Comparison of ENCODE assay signal across 21 cellular contexts in the genomic region with DNA sequence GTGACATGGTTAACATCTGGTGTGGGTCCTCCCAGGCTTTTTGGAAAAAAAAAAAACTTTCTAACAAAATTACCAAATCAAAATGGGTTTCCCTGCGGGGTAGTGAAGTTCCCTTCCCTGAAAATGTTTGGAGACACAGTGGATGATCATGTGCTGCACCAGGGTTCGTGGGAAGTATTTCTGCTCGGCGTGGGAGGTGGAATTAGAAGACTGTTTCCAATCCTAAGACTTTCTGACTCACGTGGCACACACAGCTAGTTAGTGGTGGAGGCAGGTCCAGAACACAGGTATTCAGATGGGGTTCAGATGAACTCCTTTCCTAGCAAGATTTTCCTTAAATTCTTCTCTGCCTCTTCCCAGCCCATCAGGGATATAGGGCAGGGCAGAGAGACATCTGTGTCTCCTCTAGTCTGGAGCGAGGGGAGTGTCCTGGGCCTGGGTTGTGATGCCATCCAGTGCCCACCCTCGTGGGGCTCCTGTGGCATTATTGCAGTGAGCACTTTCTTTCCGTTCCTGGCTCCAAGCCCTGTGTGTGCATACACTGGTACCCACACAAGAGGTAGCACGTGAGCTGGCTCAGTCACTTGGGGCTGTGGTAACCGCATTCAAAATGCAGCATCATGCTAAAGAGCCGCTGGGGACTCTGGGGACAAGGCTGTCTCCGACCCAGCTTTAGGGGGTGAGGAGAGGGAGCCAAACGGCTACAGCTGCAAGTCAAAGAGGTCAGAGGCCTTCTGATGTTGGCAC. TPM values are rescaled to one million over a fixed set of nuclear protein-coding genes. Genes with fewer than 3 reads are reported as not detected.
DNase-seq lines count a peak whose midpoint lies in the region; ATAC-seq and TF ChIP-seq lines count a peak whose summit lies in the region.
"Had no signal": no experiment of that assay in that cellular context is flagged by ENCODE, and none has a peak within 500 bp of the region (broad histone marks: within the 10 kb centered on the region; RNA-seq: fewer than 3 reads in every experiment).

No MANE protein-coding gene starts in this region.

- H3K4me3 ChIP-seq in HEK293 (ENCODE audit: low read depth, low read length) (no peak overlapping the region), smooth muscle cell (no peak overlapping the region), right atrium auricular region (no peak overlapping the region), gastrocnemius medialis (no peak overlapping the region)
- H3K4me3 ChIP-seq: HAP-1, prostate gland, transverse colon had no signal

- H3K4me2 ChIP-seq in smooth muscle cell, result peak overlapping the region; percentile 22
- H3K4me2 ChIP-seq: KMS-11 had no signal

- no peak for ATAC-seq in gastrocnemius medialis
- ATAC-seq: CD8-positive, alpha-beta T cell; left ventricle myocardium superior had no signal

- no peaks in the 10 kb centered on the region for H3K79me2 ChIP-seq in smooth muscle cell (ENCODE audit: low read depth)

- H3K27ac ChIP-seq in HEK293 (ENCODE audit: extremely low read depth, low read depth, low read length) (no peak overlapping the region), VCaP (peak overlapping the region; percentile 99), smooth muscle cell (ENCODE audit: low read depth) (no peak overlapping the region), right atrium auricular region (no peak overlapping the region), gastrocnemius medialis (no peak overlapping the region)
- H3K27ac ChIP-seq: KMS-11, prostate gland, transverse colon had no signal

- in situ Hi-C loops in gastrocnemius medialis (cut with MboI; ENCODE audit: low sequenced_read_pairs in 4 of 4), result no loop called here

- H3K9me3 ChIP-seq in HEK293 (ENCODE audit: control insufficient read depth, insufficient read depth, low read depth, low read length) (no peaks in the 10 kb centered on the region), smooth muscle cell (replicated peaks; ENCODE audit: low read depth) (no peaks in the 10 kb centered on the region), right atrium auricular region (peaks cover 3 to 5% of the 10 kb centered on the region in 2 donors), gastrocnemius medialis (no peaks in the 10 kb centered on the region)
- H3K9me3 ChIP-seq: HAP-1, prostate gland, transverse colon had no signal

- H3F3A ChIP-seq in smooth muscle cell (ENCODE audit: low read depth), result peaks cover 9% of the 10 kb centered on the region

- no peaks in the 10 kb centered on the region for H4K20me1 ChIP-seq in smooth muscle cell (ENCODE audit: low read depth)

- POLR2A ChIA-PET in HEK293 (lab: Yijun Ruan, JAX), result no interaction called here

- DNase-seq in NCI-H1694 (lab: John Stamatoyannopoulos, UW) (peak; percentile 29), NCI-H1694 treated with DMSO at 0.1 percent for 48 hours (lab: John Stamatoyannopoulos, UW) (no peak), smooth muscle cell (lab: John Stamatoyannopoulos, UW; ENCODE audit: unreplicated experiment) (no peak), right atrium auricular region (ENCODE audit: low spot score) (no peak), gastrocnemius medialis (no peak)
- no peak for DNase-seq in stimulated activated CD4-positive, alpha-beta T cell treated with anti-CD3 and anti-CD28 coated beads, Interleukin-2, amount 100 ng/mL, for 48 hours
- DNase-seq: 8988T; activated T-cell treated with anti-CD3 and anti-CD28 coated beads, Interleukin-2, amount 50 U/mL, for 1 hour; CD8-positive, alpha-beta T cell; erythroblast; left ventricle myocardium superior; naive B cell; NCI-H1930; RPMI8226; stimulated activated CD4-positive, alpha-beta T cell treated with anti-CD3 and anti-CD28 coated beads, Interleukin-15, amount 100 ng/mL, for 24 hours; transverse colon had no signal

- TF ChIP-seq CTCF in HEK293 (tag by site-specific recombination; IDR thresholded peaks at IDR 0.05) (no peak), VCaP (conservative IDR thresholded peaks at IDR 0.05) (no peak), smooth muscle cell (IDR thresholded peaks at IDR 0.05; ENCODE audit: borderline replicate concordance, insufficient read depth, poor library complexity, severe bottlenecking) (no peak), right atrium auricular region (IDR thresholded peaks at IDR 0.05) (no peak), gastrocnemius medialis (IDR thresholded peaks at IDR 0.05 in 4 of 5, conservative IDR thresholded peaks at IDR 0.05 in 1 of 5) (no peak)

- no peak overlapping the region for H2AFZ ChIP-seq in smooth muscle cell (ENCODE audit: low read depth)

- no peak overlapping the region for H3K9ac ChIP-seq in smooth muscle cell (ENCODE audit: low read depth)
- H3K9ac ChIP-seq: KMS-11 had no signal

- H3K4me1 ChIP-seq in HEK293 (ENCODE audit: control insufficient read depth, insufficient read depth, low read length) (peaks cover 2% of the 10 kb centered on the region; the same call in 1 of the 2 replicates), smooth muscle cell (ENCODE audit: low read depth) (peaks cover 4% of the 10 kb centered on the region), right atrium auricular region (peaks cover 0 to 8% of the 10 kb centered on the region in 2 donors), gastrocnemius medialis (peaks cover 0 to 4% of the 10 kb centered on the region in 2 donors)
- H3K4me1 ChIP-seq: HAP-1 had no signal

- H3K36me3 ChIP-seq in HEK293 (ENCODE audit: control insufficient read depth in 2 of 2, insufficient read depth in 1 of 2, low read length in 2 of 2) (peaks cover 0 to 30% of the 10 kb centered on the region in 2 experiments; a peak in 1 of 3 replicates), smooth muscle cell (ENCODE audit: low read depth) (no peaks in the 10 kb centered on the region), right atrium auricular region (peaks cover 3% of the 10 kb centered on the region), gastrocnemius medialis (no peaks in the 10 kb centered on the region)
- H3K36me3 ChIP-seq: HAP-1, prostate gland, transverse colon had no signal

- H3K27me3 ChIP-seq in smooth muscle cell (ENCODE audit: low read depth) (no peaks in the 10 kb centered on the region), right atrium auricular region (no peaks in the 10 kb centered on the region), gastrocnemius medialis (no peaks in the 10 kb centered on the region)
- H3K27me3 ChIP-seq: transverse colon had no signal

- CTCF ChIA-PET in HEK293 (lab: Yijun Ruan, JAX), result interaction anchor here (0.8 to 3.0 kb wide), 3 partner anchors 29 to 35 kb away, joined by 3 to 17 read pairs (median 9); no protein-coding TSS in a partner anchor

- intact Hi-C loops in gastrocnemius medialis (cut with DNase I; ENCODE audit: low total_unique reads), result no loop called here

- 74% methylated on average over 13 of the region's 13 CpGs for WGBS in smooth muscle cell (ENCODE audit: low lambda C conversion rate)

- TF ChIP-seq POLR2A in gastrocnemius medialis (IDR thresholded peaks at IDR 0.05), result no peak

TF ChIP-seq in HEK293, 187 proteins besides CTCF, POLR2A, EP300 and RAD21:
- peak; percentile 50 for TF ChIP-seq ZFHX2 (tag by site-specific recombination; conservative IDR thresholded peaks at IDR 0.05)
- peak; percentile 56; the same call in 1 of the 2 replicates for TF ChIP-seq EGR2 (tag by site-specific recombination; IDR thresholded peaks at IDR 0.05; ENCODE audit: low read depth)
- no peak for TF ChIP-seq ZNF596 (tag by site-specific recombination; IDR thresholded peaks at IDR 0.05)
- TF ChIP-seq ZNF426 (tag by site-specific recombination; IDR thresholded peaks at IDR 0.05), result no peak

RNA-seq across cellular contexts. Expression of a gene that starts 27.5 kb away (rescaled TPM):
- 2.0 and 4.6 TPM in 2 replicates for total RNA-seq in smooth muscle cell
- 5.3 and 6.0 TPM in 2 replicates for polyA plus RNA-seq in smooth muscle cell
- total RNA-seq in right atrium auricular region, result 1 to 10 TPM; 4.2 to 9.1 TPM
- total RNA-seq in gastrocnemius medialis, result 1 to 10 TPM; 3.1 to 9.1 (median 4.1) TPM
